1 cellular context compared by ENCODE assay signal in the genomic region with DNA sequence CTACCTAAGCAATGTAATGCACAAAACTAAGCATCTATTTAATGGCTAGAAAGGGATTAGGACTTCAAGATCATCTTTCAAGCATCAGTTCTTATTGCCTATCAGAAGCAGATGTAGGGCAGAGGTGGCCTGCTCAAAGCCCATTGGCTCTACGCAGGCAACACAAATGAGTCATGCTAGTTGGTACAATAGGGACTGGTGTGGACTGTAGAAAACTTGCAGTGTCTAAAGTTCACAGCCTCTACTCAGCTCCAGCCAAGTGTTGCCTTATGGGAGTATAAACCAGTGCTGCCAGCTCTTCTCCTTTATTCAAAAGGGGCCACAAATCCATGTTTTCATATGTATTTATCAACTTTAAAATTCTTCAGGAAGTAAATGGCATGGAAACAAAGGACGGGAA.
A peak's percentile ranks its signal among the peaks of the same experiment; 100 is the strongest.
TF ChIP-seq lines count a peak whose summit lies in the region.

No MANE protein-coding gene starts in this region.

TF ChIP-seq in K562, 482 proteins besides CTCF, POLR2A, EP300 and RAD21:
- TF ChIP-seq, protein P1, sequence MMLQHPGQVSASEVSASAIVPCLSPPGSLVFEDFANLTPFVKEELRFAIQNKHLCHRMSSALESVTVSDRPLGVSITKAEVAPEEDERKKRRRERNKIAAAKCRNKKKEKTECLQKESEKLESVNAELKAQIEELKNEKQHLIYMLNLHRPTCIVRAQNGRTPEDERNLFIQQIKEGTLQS (IDR thresholded peaks at IDR 0.05): 0 out of 2 replicates have a peak, but pooled peaks have one; percentile 33
- TF ChIP-seq, protein P1 (CRISPR knock-in tag; conservative IDR thresholded peaks at IDR 0.05): no peak
- TF ChIP-seq THAP12 (CRISPR knock-in tag; IDR thresholded peaks at IDR 0.05): no peak
